Comparison of ENCODE assay signal across 8 cellular contexts in the genomic region with DNA sequence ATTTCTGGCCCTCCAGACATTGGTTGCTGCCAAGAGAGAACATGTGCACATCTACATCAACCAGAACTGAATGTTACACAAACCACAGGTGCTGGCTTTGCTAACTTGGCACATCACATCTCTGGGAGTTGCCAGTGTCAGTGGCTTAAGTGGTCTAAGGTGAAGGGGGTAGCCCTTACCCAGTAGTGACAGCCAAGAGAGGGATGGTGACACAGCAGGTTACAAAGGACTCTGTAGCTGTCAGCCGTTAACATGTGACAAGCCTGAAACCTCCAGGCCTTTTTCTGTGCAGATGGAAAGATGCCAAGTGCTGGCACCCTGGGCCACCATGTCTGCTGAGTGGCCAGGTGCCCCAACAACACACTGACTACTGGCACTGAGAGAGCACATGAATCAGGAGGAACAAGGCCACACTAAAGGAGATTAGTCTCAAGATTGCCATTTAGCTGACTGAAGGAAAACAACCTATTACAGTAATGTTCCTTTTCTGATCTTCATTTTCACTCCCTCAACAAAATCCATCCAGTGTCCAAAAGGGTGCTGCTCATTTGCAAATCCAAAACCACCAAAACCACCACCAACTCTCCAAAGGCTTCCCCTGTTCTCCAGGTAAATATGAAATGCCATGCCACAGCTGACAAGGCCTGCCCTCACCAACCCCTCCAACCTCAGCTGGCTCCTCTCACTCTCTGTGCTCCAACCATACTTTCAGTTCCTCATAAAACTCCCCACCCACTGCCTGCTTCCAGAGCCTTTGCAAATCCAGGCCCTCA. TPM values are rescaled to one million over a fixed set of nuclear protein-coding genes. Genes with fewer than 3 reads are reported as not detected.
DNase-seq lines count a peak whose midpoint lies in the region; ATAC-seq lines count a peak whose summit lies in the region.

No MANE protein-coding gene starts in this region.

- peaks cover 0 to 10% (median 0%) of the 10 kb centered on the region in 8 donors for H3K9me3 Mint-ChIP-seq in CD4-positive, alpha-beta memory T cell
- peaks cover 0 to 11% (median under 1%) of the 10 kb centered on the region in 9 donors for H3K9me3 Mint-ChIP-seq in naive thymus-derived CD8-positive, alpha-beta T cell

- H3K4me1 Mint-ChIP-seq in CD4-positive, alpha-beta memory T cell = peaks cover 7 to 24% (median 16%) of the 10 kb centered on the region in 4 donors
- peaks cover 23 to 38% (median 29%) of the 10 kb centered on the region in 4 donors for H3K4me1 Mint-ChIP-seq in naive thymus-derived CD8-positive, alpha-beta T cell

- no peaks in the 10 kb centered on the region for H3K9me3 ChIP-seq in adipocyte (ENCODE audit: control insufficient read depth, low read length)
- no peaks in the 10 kb centered on the region for H3K9me3 ChIP-seq in mucosa of rectum (ENCODE audit: control insufficient read depth in 2 of 2, low read length in 2 of 2)
- no peaks in the 10 kb centered on the region for H3K9me3 ChIP-seq in CD4-positive, alpha-beta memory T cell (ENCODE audit: control insufficient read depth in 1 of 2, low read length in 2 of 2)

- H3K27me3 Mint-ChIP-seq in CD4-positive, alpha-beta memory T cell = no peaks in the 10 kb centered on the region
- H3K27me3 Mint-ChIP-seq in naive thymus-derived CD8-positive, alpha-beta T cell = no peaks in the 10 kb centered on the region

- peaks cover 10 to 15% of the 10 kb centered on the region in 2 donors for H3K36me3 Mint-ChIP-seq in CD4-positive, alpha-beta memory T cell
- peaks cover 4 to 10% (median 4%) of the 10 kb centered on the region in 3 donors for H3K36me3 Mint-ChIP-seq in naive thymus-derived CD8-positive, alpha-beta T cell

- peaks cover 35% of the 10 kb centered on the region for H3K4me1 ChIP-seq in adipocyte (ENCODE audit: control insufficient read depth, insufficient read depth, low read length)
- peaks cover 11 to 19% of the 10 kb centered on the region in 2 donors for H3K4me1 ChIP-seq in mucosa of rectum (ENCODE audit: control insufficient read depth in 2 of 2, insufficient read depth in 2 of 2, low read length in 2 of 2)
- H3K4me1 ChIP-seq in CD4-positive, alpha-beta memory T cell (ENCODE audit: insufficient read depth, low read length) = no peaks in the 10 kb centered on the region

- CTCF ChIA-PET in CD4-positive, alpha-beta memory T cell (lab: Charles Lee; ENCODE audit: partially characterized antibody) = no interaction called here

- POLR2A ChIA-PET in CD4-positive, alpha-beta memory T cell (lab: Charles Lee; ENCODE audit: partially characterized antibody) = no interaction called here
- POLR2A ChIA-PET in naive thymus-derived CD8-positive, alpha-beta T cell (lab: Charles Lee) = no interaction called here

- intact Hi-C loops in CD4-positive, alpha-beta memory T cell (cut with micrococcal nuclease) = no loop called here

- no peak overlapping the region for H3K27ac Mint-ChIP-seq in CD4-positive, alpha-beta memory T cell
- peak overlapping the region in 4 of 10 donors; percentile 12 to 59 (median 33) for H3K27ac Mint-ChIP-seq in naive thymus-derived CD8-positive, alpha-beta T cell

- peak overlapping the region; percentile 18 for H3K27ac ChIP-seq in mucosa of rectum (ENCODE audit: low read depth in 2 of 2, low read length in 2 of 2)
- H3K27ac ChIP-seq in CD4-positive, alpha-beta memory T cell (ENCODE audit: low read depth, low read length) = no peak overlapping the region

- DNase-seq in Jurkat, Clone E6-1 (ENCODE audit: low read depth, low spot score) = peak; percentile 31
- DNase-seq in adipocyte (ENCODE audit: low read depth) = peak; percentile 42
- no peak for DNase-seq in T-helper 2 cell
- no peak for DNase-seq in CD4-positive, alpha-beta memory T cell
- DNase-seq in naive thymus-derived CD8-positive, alpha-beta T cell = no peak

- no peak overlapping the region for H3K4me3 Mint-ChIP-seq in CD4-positive, alpha-beta memory T cell
- H3K4me3 Mint-ChIP-seq in naive thymus-derived CD8-positive, alpha-beta T cell = no peak overlapping the region

- H3K36me3 ChIP-seq in adipocyte (ENCODE audit: control insufficient read depth, insufficient read depth, low read length, severe bottlenecking) (no peaks in the 10 kb centered on the region), mucosa of rectum (ENCODE audit: control insufficient read depth in 2 of 2, insufficient read depth in 2 of 2, low read length in 2 of 2) (no peaks in the 10 kb centered on the region)
- no peaks in the 10 kb centered on the region for H3K36me3 ChIP-seq in CD4-positive, alpha-beta memory T cell (ENCODE audit: insufficient read depth, low read length)

- ATAC-seq in GM19351 (IDR thresholded peaks at IDR 0.05; ENCODE audit: unreplicated experiment) = peak; percentile 72
- ATAC-seq in HG03457 (IDR thresholded peaks at IDR 0.05; ENCODE audit: unreplicated experiment) = no peak
- no peak for ATAC-seq in naive thymus-derived CD8-positive, alpha-beta T cell

- H3K9ac ChIP-seq in adipocyte (ENCODE audit: low read length) (peak overlapping the region; percentile 0), mucosa of rectum (ENCODE audit: low read depth in 1 of 2, low read length in 2 of 2) (no peak overlapping the region)

- H3K27me3 ChIP-seq in adipocyte (replicated peaks; ENCODE audit: control insufficient read depth, insufficient read depth, low read length) = no peaks in the 10 kb centered on the region
- no peaks in the 10 kb centered on the region for H3K27me3 ChIP-seq in mucosa of rectum (ENCODE audit: control insufficient read depth in 2 of 2, insufficient read depth in 2 of 2, low read length in 2 of 2)
- no peaks in the 10 kb centered on the region for H3K27me3 ChIP-seq in CD4-positive, alpha-beta memory T cell (ENCODE audit: insufficient read depth, low read length)

- no peak overlapping the region for H3K4me3 ChIP-seq in Jurkat, Clone E6-1 (ENCODE audit: low read length)
- H3K4me3 ChIP-seq in adipocyte (ENCODE audit: low read length) = no peak overlapping the region
- H3K4me3 ChIP-seq in mucosa of rectum (ENCODE audit: low read length in 2 of 2) = no peak overlapping the region
- no peak overlapping the region for H3K4me3 ChIP-seq in CD4-positive, alpha-beta memory T cell (ENCODE audit: low read length in 2 of 2)

RNA-seq across cellular contexts. Expression of gene SIL1, which starts 20.2 kb away (rescaled TPM):
- polyA plus RNA-seq in Jurkat, Clone E6-1 (2012; ENCODE audit: insufficient read depth, insufficient read length) = 25.0 TPM
- total RNA-seq in CD4-positive, alpha-beta memory T cell = 10 to 100 TPM; 16.4 to 16.7 TPM
- polyA plus RNA-seq in CD4-positive, alpha-beta memory T cell = 10 to 100 TPM; 12.2 to 12.3 TPM
- total RNA-seq in naive thymus-derived CD8-positive, alpha-beta T cell = 10 to 100 TPM; 14.3 to 16.2 TPM
- 10 to 100 TPM; 11.9 to 14.2 (median 13.5) TPM for polyA plus RNA-seq in naive thymus-derived CD8-positive, alpha-beta T cell

Comparison
In these comparisons a context has a peak if more than half of its experiments do, and no peak if none do; other contexts are left out.
1. DNase-seq: peak in Jurkat, Clone E6-1 (single experiment) and adipocyte (single experiment); none in T-helper 2 cell (0 of 5), CD4-positive, alpha-beta memory T cell (0 of 5) and naive thymus-derived CD8-positive, alpha-beta T cell (0 of 10).